In genomic region chr10:35612385-35613106, GRCh38 we compare ENCODE assay signal across 1 cellular context.
A peak's percentile ranks its signal among the peaks of the same experiment; 100 is the strongest.
TF ChIP-seq lines count a peak whose summit lies in the region.

No MANE protein-coding gene starts in this region.

TF ChIP-seq in HepG2, 621 proteins besides CTCF, POLR2A, EP300 and RAD21 (continued from another document and continues in another):
- TF ChIP-seq, protein P1, sequence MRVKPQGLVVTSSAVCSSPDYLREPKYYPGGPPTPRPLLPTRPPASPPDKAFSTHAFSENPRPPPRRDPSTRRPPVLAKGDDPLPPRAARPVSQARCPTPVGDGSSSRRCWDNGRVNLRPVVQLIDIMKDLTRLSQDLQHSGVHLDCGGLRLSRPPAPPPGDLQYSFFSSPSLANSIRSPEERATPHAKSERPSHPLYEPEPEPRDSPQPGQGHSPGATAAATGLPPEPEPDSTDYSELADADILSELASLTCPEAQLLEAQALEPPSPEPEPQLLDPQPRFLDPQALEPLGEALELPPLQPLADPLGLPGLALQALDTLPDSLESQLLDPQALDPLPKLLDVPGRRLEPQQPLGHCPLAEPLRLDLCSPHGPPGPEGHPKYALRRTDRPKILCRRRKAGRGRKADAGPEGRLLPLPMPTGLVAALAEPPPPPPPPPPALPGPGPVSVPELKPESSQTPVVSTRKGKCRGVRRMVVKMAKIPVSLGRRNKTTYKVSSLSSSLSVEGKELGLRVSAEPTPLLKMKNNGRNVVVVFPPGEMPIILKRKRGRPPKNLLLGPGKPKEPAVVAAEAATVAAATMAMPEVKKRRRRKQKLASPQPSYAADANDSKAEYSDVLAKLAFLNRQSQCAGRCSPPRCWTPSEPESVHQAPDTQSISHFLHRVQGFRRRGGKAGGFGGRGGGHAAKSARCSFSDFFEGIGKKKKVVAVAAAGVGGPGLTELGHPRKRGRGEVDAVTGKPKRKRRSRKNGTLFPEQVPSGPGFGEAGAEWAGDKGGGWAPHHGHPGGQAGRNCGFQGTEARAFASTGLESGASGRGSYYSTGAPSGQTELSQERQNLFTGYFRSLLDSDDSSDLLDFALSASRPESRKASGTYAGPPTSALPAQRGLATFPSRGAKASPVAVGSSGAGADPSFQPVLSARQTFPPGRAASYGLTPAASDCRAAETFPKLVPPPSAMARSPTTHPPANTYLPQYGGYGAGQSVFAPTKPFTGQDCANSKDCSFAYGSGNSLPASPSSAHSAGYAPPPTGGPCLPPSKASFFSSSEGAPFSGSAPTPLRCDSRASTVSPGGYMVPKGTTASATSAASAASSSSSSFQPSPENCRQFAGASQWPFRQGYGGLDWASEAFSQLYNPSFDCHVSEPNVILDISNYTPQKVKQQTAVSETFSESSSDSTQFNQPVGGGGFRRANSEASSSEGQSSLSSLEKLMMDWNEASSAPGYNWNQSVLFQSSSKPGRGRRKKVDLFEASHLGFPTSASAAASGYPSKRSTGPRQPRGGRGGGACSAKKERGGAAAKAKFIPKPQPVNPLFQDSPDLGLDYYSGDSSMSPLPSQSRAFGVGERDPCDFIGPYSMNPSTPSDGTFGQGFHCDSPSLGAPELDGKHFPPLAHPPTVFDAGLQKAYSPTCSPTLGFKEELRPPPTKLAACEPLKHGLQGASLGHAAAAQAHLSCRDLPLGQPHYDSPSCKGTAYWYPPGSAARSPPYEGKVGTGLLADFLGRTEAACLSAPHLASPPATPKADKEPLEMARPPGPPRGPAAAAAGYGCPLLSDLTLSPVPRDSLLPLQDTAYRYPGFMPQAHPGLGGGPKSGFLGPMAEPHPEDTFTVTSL (CRISPR knock-in tag; IDR thresholded peaks at IDR 0.05; ENCODE audit: borderline replicate concordance) = peak; percentile 52; the same call in 1 of the 2 replicates
- TF ChIP-seq SOX13 (IDR thresholded peaks at IDR 0.05) (no peak), SOX13 (CRISPR knock-in tag; conservative IDR thresholded peaks at IDR 0.05 in 1 of 2, IDR thresholded peaks at IDR 0.05 in 1 of 2) (peak in 1 of 2 experiments; percentile 62; a peak in 2 of 4 replicates), BCL6 (CRISPR knock-in tag; IDR thresholded peaks at IDR 0.05) (peak; percentile 76), GFI1 (CRISPR knock-in tag; IDR thresholded peaks at IDR 0.05; ENCODE audit: borderline replicate concordance) (peak; percentile 53; the same call in 1 of the 2 replicates), SETDB1 (CRISPR knock-in tag; IDR thresholded peaks at IDR 0.05; ENCODE audit: borderline replicate concordance) (no peak), KDM3A (CRISPR knock-in tag; IDR thresholded peaks at IDR 0.05; ENCODE audit: low read depth) (no peak), ZNF724P (CRISPR knock-in tag; IDR thresholded peaks at IDR 0.05; ENCODE audit: borderline replicate concordance) (no peak), POGZ (CRISPR knock-in tag; IDR thresholded peaks at IDR 0.05) (0 out of 2 replicates have a peak, but pooled peaks have one; percentile 11), ZNF792 (CRISPR knock-in tag; IDR thresholded peaks at IDR 0.05) (peak; percentile 63; the same call in 1 of the 2 replicates), RBM39 (IDR thresholded peaks at IDR 0.05; ENCODE audit: low read depth, low read length, poor library complexity, severe bottlenecking) (no peak), BCLAF1 (IDR thresholded peaks at IDR 0.05) (no peak), ELF3 (CRISPR knock-in tag; IDR thresholded peaks at IDR 0.05) (0 out of 2 replicates have a peak, but pooled peaks have one; percentile 16), ZNF556 (CRISPR knock-in tag; IDR thresholded peaks at IDR 0.05; ENCODE audit: borderline replicate concordance) (0 out of 2 replicates have a peak, but pooled peaks have one; percentile 40), REPIN1 (CRISPR knock-in tag; IDR thresholded peaks at IDR 0.05; ENCODE audit: borderline replicate concordance, low read depth) (0 out of 2 replicates have a peak, but pooled peaks have one; percentile 29), PHF5A (CRISPR knock-in tag; IDR thresholded peaks at IDR 0.05; ENCODE audit: low read depth, unreplicated experiment) (no peak), DPF2 (CRISPR knock-in tag; IDR thresholded peaks at IDR 0.05; ENCODE audit: borderline replicate concordance, low read depth) (peak; percentile 32; the same call in 1 of the 2 replicates), SAFB2 (CRISPR knock-in tag; IDR thresholded peaks at IDR 0.05; ENCODE audit: borderline replicate concordance, low read depth) (no peak), ARID3A (IDR thresholded peaks at IDR 0.05; ENCODE audit: low read depth, low read length) (0 out of 2 replicates have a peak, but pooled peaks have one; percentile 42), MXD3 (CRISPR knock-in tag; IDR thresholded peaks at IDR 0.05) (no peak), MIXL1 (CRISPR knock-in tag; IDR thresholded peaks at IDR 0.05) (0 out of 2 replicates have a peak, but pooled peaks have one; percentile 25), CENPX (CRISPR knock-in tag; IDR thresholded peaks at IDR 0.05) (no peak), ZBTB37 (CRISPR knock-in tag; IDR thresholded peaks at IDR 0.05) (no peak), TCF7 (IDR thresholded peaks at IDR 0.05; ENCODE audit: low read depth) (peak; percentile 83)
- TF ChIP-seq, protein P2, sequence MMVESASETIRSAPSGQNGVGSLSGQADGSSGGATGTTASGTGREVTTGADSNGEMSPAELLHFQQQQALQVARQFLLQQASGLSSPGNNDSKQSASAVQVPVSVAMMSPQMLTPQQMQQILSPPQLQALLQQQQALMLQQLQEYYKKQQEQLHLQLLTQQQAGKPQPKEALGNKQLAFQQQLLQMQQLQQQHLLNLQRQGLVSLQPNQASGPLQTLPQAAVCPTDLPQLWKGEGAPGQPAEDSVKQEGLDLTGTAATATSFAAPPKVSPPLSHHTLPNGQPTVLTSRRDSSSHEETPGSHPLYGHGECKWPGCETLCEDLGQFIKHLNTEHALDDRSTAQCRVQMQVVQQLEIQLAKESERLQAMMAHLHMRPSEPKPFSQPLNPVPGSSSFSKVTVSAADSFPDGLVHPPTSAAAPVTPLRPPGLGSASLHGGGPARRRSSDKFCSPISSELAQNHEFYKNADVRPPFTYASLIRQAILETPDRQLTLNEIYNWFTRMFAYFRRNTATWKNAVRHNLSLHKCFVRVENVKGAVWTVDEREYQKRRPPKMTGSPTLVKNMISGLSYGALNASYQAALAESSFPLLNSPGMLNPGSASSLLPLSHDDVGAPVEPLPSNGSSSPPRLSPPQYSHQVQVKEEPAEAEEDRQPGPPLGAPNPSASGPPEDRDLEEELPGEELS (CRISPR knock-in tag; IDR thresholded peaks at IDR 0.05) = peak; percentile 35; the same call in 1 of the 2 replicates
- TF ChIP-seq, protein P3, sequence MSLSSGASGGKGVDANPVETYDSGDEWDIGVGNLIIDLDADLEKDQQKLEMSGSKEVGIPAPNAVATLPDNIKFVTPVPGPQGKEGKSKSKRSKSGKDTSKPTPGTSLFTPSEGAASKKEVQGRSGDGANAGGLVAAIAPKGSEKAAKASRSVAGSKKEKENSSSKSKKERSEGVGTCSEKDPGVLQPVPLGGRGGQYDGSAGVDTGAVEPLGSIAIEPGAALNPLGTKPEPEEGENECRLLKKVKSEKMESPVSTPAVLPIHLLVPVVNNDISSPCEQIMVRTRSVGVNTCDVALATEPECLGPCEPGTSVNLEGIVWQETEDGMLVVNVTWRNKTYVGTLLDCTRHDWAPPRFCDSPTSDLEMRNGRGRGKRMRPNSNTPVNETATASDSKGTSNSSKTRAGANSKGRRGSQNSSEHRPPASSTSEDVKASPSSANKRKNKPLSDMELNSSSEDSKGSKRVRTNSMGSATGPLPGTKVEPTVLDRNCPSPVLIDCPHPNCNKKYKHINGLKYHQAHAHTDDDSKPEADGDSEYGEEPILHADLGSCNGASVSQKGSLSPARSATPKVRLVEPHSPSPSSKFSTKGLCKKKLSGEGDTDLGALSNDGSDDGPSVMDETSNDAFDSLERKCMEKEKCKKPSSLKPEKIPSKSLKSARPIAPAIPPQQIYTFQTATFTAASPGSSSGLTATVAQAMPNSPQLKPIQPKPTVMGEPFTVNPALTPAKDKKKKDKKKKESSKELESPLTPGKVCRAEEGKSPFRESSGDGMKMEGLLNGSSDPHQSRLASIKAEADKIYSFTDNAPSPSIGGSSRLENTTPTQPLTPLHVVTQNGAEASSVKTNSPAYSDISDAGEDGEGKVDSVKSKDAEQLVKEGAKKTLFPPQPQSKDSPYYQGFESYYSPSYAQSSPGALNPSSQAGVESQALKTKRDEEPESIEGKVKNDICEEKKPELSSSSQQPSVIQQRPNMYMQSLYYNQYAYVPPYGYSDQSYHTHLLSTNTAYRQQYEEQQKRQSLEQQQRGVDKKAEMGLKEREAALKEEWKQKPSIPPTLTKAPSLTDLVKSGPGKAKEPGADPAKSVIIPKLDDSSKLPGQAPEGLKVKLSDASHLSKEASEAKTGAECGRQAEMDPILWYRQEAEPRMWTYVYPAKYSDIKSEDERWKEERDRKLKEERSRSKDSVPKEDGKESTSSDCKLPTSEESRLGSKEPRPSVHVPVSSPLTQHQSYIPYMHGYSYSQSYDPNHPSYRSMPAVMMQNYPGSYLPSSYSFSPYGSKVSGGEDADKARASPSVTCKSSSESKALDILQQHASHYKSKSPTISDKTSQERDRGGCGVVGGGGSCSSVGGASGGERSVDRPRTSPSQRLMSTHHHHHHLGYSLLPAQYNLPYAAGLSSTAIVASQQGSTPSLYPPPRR (CRISPR knock-in tag; IDR thresholded peaks at IDR 0.05; ENCODE audit: borderline replicate concordance) = peak; percentile 18; the same call in 1 of the 2 replicates
- TF ChIP-seq, protein P4, sequence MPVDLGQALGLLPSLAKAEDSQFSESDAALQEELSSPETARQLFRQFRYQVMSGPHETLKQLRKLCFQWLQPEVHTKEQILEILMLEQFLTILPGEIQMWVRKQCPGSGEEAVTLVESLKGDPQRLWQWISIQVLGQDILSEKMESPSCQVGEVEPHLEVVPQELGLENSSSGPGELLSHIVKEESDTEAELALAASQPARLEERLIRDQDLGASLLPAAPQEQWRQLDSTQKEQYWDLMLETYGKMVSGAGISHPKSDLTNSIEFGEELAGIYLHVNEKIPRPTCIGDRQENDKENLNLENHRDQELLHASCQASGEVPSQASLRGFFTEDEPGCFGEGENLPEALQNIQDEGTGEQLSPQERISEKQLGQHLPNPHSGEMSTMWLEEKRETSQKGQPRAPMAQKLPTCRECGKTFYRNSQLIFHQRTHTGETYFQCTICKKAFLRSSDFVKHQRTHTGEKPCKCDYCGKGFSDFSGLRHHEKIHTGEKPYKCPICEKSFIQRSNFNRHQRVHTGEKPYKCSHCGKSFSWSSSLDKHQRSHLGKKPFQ (CRISPR knock-in tag; IDR thresholded peaks at IDR 0.05; ENCODE audit: insufficient replicate concordance) = no peak
- TF ChIP-seq, protein P5, sequence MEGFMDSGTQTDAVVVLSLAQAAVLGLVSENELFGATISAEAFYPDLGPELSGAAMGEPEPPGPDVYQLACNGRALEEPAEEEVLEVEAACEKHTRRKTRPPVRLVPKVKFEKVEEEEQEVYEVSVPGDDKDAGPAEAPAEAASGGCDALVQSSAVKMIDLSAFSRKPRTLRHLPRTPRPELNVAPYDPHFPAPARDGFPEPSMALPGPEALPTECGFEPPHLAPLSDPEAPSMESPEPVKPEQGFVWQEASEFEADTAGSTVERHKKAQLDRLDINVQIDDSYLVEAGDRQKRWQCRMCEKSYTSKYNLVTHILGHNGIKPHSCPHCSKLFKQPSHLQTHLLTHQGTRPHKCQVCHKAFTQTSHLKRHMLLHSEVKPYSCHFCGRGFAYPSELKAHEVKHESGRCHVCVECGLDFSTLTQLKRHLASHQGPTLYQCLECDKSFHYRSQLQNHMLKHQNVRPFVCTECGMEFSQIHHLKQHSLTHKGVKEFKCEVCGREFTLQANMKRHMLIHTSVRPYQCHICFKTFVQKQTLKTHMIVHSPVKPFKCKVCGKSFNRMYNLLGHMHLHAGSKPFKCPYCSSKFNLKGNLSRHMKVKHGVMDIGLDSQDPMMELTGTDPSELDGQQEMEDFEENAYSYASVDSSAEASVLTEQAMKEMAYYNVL (CRISPR knock-in tag; IDR thresholded peaks at IDR 0.05; ENCODE audit: borderline replicate concordance) = no peak
